Comparison of ENCODE assay signal across 19 cellular contexts in the genomic region with DNA sequence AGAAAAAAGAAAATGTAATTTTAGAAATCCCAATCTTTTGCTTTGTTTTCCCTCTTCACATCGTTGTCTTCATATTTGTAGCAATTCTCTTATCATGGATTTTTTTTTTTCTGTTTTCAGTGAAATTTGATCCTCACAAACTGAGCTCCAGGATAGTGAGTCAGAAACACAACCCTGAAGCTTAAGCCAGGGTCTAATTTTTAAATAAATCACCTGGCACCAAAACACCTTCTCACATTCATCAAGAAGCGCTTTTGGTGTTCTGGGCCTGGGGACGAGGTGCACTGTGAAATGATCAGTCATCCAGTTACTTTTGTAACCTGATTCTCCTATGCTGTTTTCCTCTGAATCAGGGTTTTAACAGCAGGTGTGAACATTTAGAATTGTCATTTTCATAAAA.
"Had no signal": no experiment of that assay in that cellular context is flagged by ENCODE, and none has a peak within 500 bp of the region (broad histone marks: within the 10 kb centered on the region; RNA-seq: fewer than 3 reads in every experiment).

No MANE protein-coding gene starts in this region.

- H3K36me3 ChIP-seq: adrenal gland, prostate gland, tibial nerve had no signal

- H3K27me3 ChIP-seq: adrenal gland, tibial nerve had no signal

- H3K4me3 ChIP-seq: adrenal gland, prostate gland, skin epidermis, tibial nerve had no signal

- H3K4me1 ChIP-seq: adrenal gland, prostate gland, tibial nerve had no signal

- H3K27ac ChIP-seq: adrenal gland, prostate gland, skin epidermis, tibial nerve, VCaP had no signal

- DNase-seq: activated CD4-positive, CD25-positive, alpha-beta regulatory T cell treated with anti-CD3 and anti-CD28 coated beads, Interleukin-2, amount 50 U/mL, for 72 hours; activated CD8-positive, alpha-beta memory T cell treated with anti-CD3 and anti-CD28 coated beads for 24 hours; activated CD8-positive, alpha-beta memory T cell treated with anti-CD3 and anti-CD28 coated beads, Interleukin-2, amount 50 U/mL, for 48 hours; activated effector memory CD4-positive, alpha-beta T cell treated with Interleukin-2 at 50 U/mL for 16 hours; activated T-cell treated with anti-CD3 and anti-CD28 coated beads, Interleukin-2, amount 50 U/mL, for 48 hours; adrenal gland; effector CD4-positive, alpha-beta T cell; immature natural killer cell; mesenchymal stem cell; naive thymus-derived CD4-positive, alpha-beta T cell; right cardiac atrium; stimulated activated CD4-positive, alpha-beta T cell treated with anti-CD3 and anti-CD28 coated beads, Interleukin-15, amount 100 ng/mL, for 24 hours; stimulated activated CD4-positive, alpha-beta T cell treated with anti-CD3 and anti-CD28 coated beads, Interleukin-2, amount 100 ng/mL, for 48 hours; T-helper 17 cell had no signal

- ATAC-seq: esophagus mucosa; naive thymus-derived CD4-positive, alpha-beta T cell; right cardiac atrium; T-helper 17 cell had no signal

- H3K9me3 ChIP-seq: adrenal gland, prostate gland, tibial nerve had no signal
